ENCODE assay signal across 21 cellular contexts in genomic region chr2:37944268-37944667, GRCh38. TPM values are rescaled to one million over a fixed set of nuclear protein-coding genes. Genes with fewer than 3 reads are reported as not detected.
DNase-seq lines count a peak whose midpoint lies in the region; ATAC-seq, FAIRE-seq and TF ChIP-seq lines count a peak whose summit lies in the region.
"Had no signal": no experiment of that assay in that cellular context is flagged by ENCODE, and none has a peak within 500 bp of the region (broad histone marks: within the 10 kb centered on the region; RNA-seq: fewer than 3 reads in every experiment).

No MANE protein-coding gene starts in this region.

- H3K4me1 ChIP-seq in HepG2 (ENCODE audit: insufficient read depth, low read length) (peaks cover 7% of the 10 kb centered on the region; the same call in 1 of the 2 replicates), right lobe of liver (no peaks in the 10 kb centered on the region), GM12878 (ENCODE audit: control insufficient read depth, insufficient read depth, low read length) (no peaks in the 10 kb centered on the region)
- H3K4me1 ChIP-seq: BE2C, Caco-2 had no signal

- intact Hi-C loops in HepG2 (cut with micrococcal nuclease; ENCODE audit: unreplicated experiment) (no loop called here), right lobe of liver (cut with DNase I) (no loop called here), GM12878 (cut with micrococcal nuclease; ENCODE audit: unreplicated experiment) (no loop called here)

- H3K27me3 ChIP-seq in HepG2 (ENCODE audit: control insufficient read depth in 1 of 2, insufficient read depth in 2 of 2, low read length in 2 of 2) (no peaks in the 10 kb centered on the region), right lobe of liver (no peaks in the 10 kb centered on the region), GM12878 (replicated peaks in 1 of 2; ENCODE audit: control insufficient read depth in 2 of 2, insufficient read depth in 2 of 2, low read length in 1 of 2) (no peaks in the 10 kb centered on the region)
- H3K27me3 ChIP-seq: BE2C, BLaER1 had no signal

- no peak overlapping the region for H3K4me3 Mint-ChIP-seq in nephron progenitor cell
- H3K4me3 Mint-ChIP-seq: CD4-positive, alpha-beta T cell; CD8-positive, alpha-beta T cell had no signal

- FAIRE-seq in HepG2 (lab: Jason Lieb, UNC) (no peak), GM12878 (lab: Jason Lieb, UNC) (no peak)
- FAIRE-seq: A204.1, D721Med, G401.6, GM18507 had no signal

- DNase-seq in HepG2 (ENCODE audit: low spot score): no peak
- DNase-seq in right lobe of liver: no peak
- DNase-seq in GM12878 (ENCODE audit: low read depth, low spot score): no peak
- DNase-seq in nephron progenitor cell: no peak
- DNase-seq: 8988T; ACHN; BE2C; C1 segment of cervical spinal cord; Caco-2; Calu3; CD4-positive, alpha-beta T cell; CD8-positive, alpha-beta T cell; DMS79 treated with DMSO at 0.1 percent for 48 hours; GF-D8 had no signal

- H2AFZ ChIP-seq in HepG2 (ENCODE audit: low read length): no peak overlapping the region
- H2AFZ ChIP-seq in GM12878 (ENCODE audit: control insufficient read depth, low read depth, low read length): no peak overlapping the region

- TF ChIP-seq EP300 in HepG2 (IDR thresholded peaks at IDR 0.05; ENCODE audit: low read depth in 2 of 2, low read length in 2 of 2) (no peak), HepG2 (CRISPR knock-in tag; IDR thresholded peaks at IDR 0.05; ENCODE audit: borderline replicate concordance) (no peak), GM12878 (IDR thresholded peaks at IDR 0.05; ENCODE audit: borderline replicate concordance in 1 of 2, control insufficient read depth in 1 of 2, low read depth in 2 of 2, low read length in 2 of 2) (no peak)

- H3K9ac ChIP-seq in HepG2 (ENCODE audit: insufficient read depth, low read depth, low read length) (no peak overlapping the region), GM12878 (ENCODE audit: control insufficient read depth, insufficient read depth, low read length) (no peak overlapping the region)
- H3K9ac ChIP-seq: BLaER1 had no signal

- TF ChIP-seq CTCF in HepG2 (CRISPR knock-in tag; IDR thresholded peaks at IDR 0.05) (no peak), right lobe of liver (IDR thresholded peaks at IDR 0.05) (no peak), GM12878 (IDR thresholded peaks at IDR 0.05 in 2 of 3, conservative IDR thresholded peaks at IDR 0.05 in 1 of 3; ENCODE audit: control insufficient read depth in 2 of 3, extremely low read depth in 1 of 3, insufficient read depth in 1 of 3, low read depth in 3 of 3, low read length in 3 of 3) (no peak), nephron progenitor cell (IDR thresholded peaks at IDR 0.05) (no peak)

- H3K27ac ChIP-seq in HepG2 (ENCODE audit: extremely low read length, insufficient read depth, low read length): no peak overlapping the region
- no peak overlapping the region for H3K27ac ChIP-seq in right lobe of liver
- H3K27ac ChIP-seq in GM12878 (ENCODE audit: control insufficient read depth, insufficient read depth): no peak overlapping the region
- H3K27ac ChIP-seq: BLaER1 had no signal

- H3K36me3 ChIP-seq in HepG2 (replicated peaks in 1 of 2; ENCODE audit: control insufficient read depth in 1 of 2, insufficient read depth in 2 of 2, low read length in 2 of 2) (no peaks in the 10 kb centered on the region), right lobe of liver (no peaks in the 10 kb centered on the region), GM12878 (ENCODE audit: control insufficient read depth in 2 of 2, insufficient read depth in 2 of 2, low read length in 1 of 2) (no peaks in the 10 kb centered on the region)
- H3K36me3 ChIP-seq: BE2C had no signal

- peaks cover 6% of the 10 kb centered on the region; the same call in 1 of the 2 replicates for H3K9me3 ChIP-seq in HepG2 (ENCODE audit: low read length)
- H3K9me3 ChIP-seq in right lobe of liver: no peaks in the 10 kb centered on the region
- peaks cover 6% of the 10 kb centered on the region; the same call in 2 of the 3 replicates for H3K9me3 ChIP-seq in GM12878 (replicated peaks; ENCODE audit: control insufficient read depth, insufficient read depth, low read length)
- H3K9me3 ChIP-seq: BE2C had no signal

- in situ Hi-C loops in HepG2 (cut with HindIII; ENCODE audit: extremely low pct_ligation_motif_present, low pct_unique_long_range_greater_than_20kb): no loop called here
- in situ Hi-C loops in GM12878 (cut with MboI): no loop called here

- H3K4me2 ChIP-seq in HepG2 (ENCODE audit: low read depth, low read length): no peak overlapping the region
- no peak overlapping the region for H3K4me2 ChIP-seq in GM12878 (ENCODE audit: control insufficient read depth, insufficient read depth)
- H3K4me2 ChIP-seq: BLaER1 had no signal

- TF ChIP-seq POLR2A in HepG2 (IDR thresholded peaks at IDR 0.05; ENCODE audit: insufficient read depth in 1 of 2, low read depth in 2 of 2, low read length in 2 of 2) (no peak), right lobe of liver (IDR thresholded peaks at IDR 0.05) (no peak), GM12878 (IDR thresholded peaks at IDR 0.05; ENCODE audit: low read depth, low read length) (no peak)

- H3K36me3 Mint-ChIP-seq in nephron progenitor cell (ENCODE audit: low read depth): peaks cover 15% of the 10 kb centered on the region

- POLR2A ChIA-PET in HepG2 (lab: Yijun Ruan, JAX): no interaction called here
- POLR2A ChIA-PET in GM12878 (lab: Charles Lee): no interaction called here

- no TSS peak for BruUV-seq in HepG2 (replicated peaks; lab: Mats Ljungman, UMichigan)
- no TSS peak for BruUV-seq in GM12878 (replicated peaks; lab: Mats Ljungman, UMichigan)

- WGBS in HepG2 (ENCODE audit: low lambda C conversion rate): 96% methylated on average over 2 of the region's 2 CpGs
- WGBS in right lobe of liver (ENCODE audit: insufficient coverage, low coverage, low lambda C conversion rate, missing lambda C conversion rate): 95% methylated on average over 2 of the region's 2 CpGs
- WGBS in GM12878 (ENCODE audit: insufficient coverage, insufficient replicate concordance, low lambda C conversion rate, missing lambda C conversion rate): 96% methylated on average over 2 of the region's 2 CpGs

- ATAC-seq in HepG2: no peak
- ATAC-seq in right lobe of liver: no peak
- no peak for ATAC-seq in GM12878
- no peak for ATAC-seq in HG02763 (IDR thresholded peaks at IDR 0.05; ENCODE audit: unreplicated experiment)
- no peak for ATAC-seq in GM19328 (IDR thresholded peaks at IDR 0.05; ENCODE audit: unreplicated experiment)
- ATAC-seq: CD8-positive, alpha-beta T cell had no signal

- SMC1A ChIA-PET in GM12878 (lab: Charles Lee; ENCODE audit: uncharacterized antibody, unreplicated experiment): no interaction called here

- H3K27me3 Mint-ChIP-seq in nephron progenitor cell (ENCODE audit: low read depth, poor library complexity): no peaks in the 10 kb centered on the region
- H3K27me3 Mint-ChIP-seq: CD4-positive, alpha-beta T cell had no signal

- RAD21 ChIA-PET in GM12878 (lab: Charles Lee; ENCODE audit: unreplicated experiment): no interaction called here

- no peaks in the 10 kb centered on the region for H3K79me2 ChIP-seq in HepG2 (ENCODE audit: insufficient read depth, low read length)
- no peaks in the 10 kb centered on the region for H3K79me2 ChIP-seq in GM12878 (ENCODE audit: control insufficient read depth, insufficient read depth, low read length)

- H4K20me1 ChIP-seq in HepG2 (ENCODE audit: insufficient read depth, low read length) (no peaks in the 10 kb centered on the region), GM12878 (ENCODE audit: control insufficient read depth, insufficient read depth) (no peaks in the 10 kb centered on the region)
- H4K20me1 ChIP-seq: BLaER1 had no signal

- no peak for TF ChIP-seq RAD21 in HepG2 (CRISPR knock-in tag; IDR thresholded peaks at IDR 0.05)
- no peak for TF ChIP-seq RAD21 in GM12878 (IDR thresholded peaks at IDR 0.05; ENCODE audit: insufficient read depth, low read depth, low read length)

- peaks cover 18% of the 10 kb centered on the region for H3K9me3 Mint-ChIP-seq in nephron progenitor cell

- H3K4me3 ChIP-seq in HepG2 (replicated peaks in 1 of 3; ENCODE audit: insufficient read depth in 1 of 3, low read depth in 2 of 3, low read length in 3 of 3) (no peak overlapping the region), right lobe of liver (no peak overlapping the region), GM12878 (no peak overlapping the region)
- H3K4me3 ChIP-seq: BLaER1 had no signal

- H3K4me1 Mint-ChIP-seq in nephron progenitor cell: peaks cover 6% of the 10 kb centered on the region

- peak overlapping the region; percentile 0 for H3K27ac Mint-ChIP-seq in nephron progenitor cell
- H3K27ac Mint-ChIP-seq: CD4-positive, alpha-beta T cell; CD8-positive, alpha-beta T cell had no signal

- CTCF ChIA-PET in HepG2 (lab: Yijun Ruan, JAX; ENCODE audit: low intra/inter-chr PET ratio, low total read pairs) (no interaction called here), GM12878 (lab: Yijun Ruan, JAX) (no interaction called here)

RNA-seq across cellular contexts. Expression of gene RMDN2, which starts 19.2 kb away (rescaled TPM):
- 4.7 and 8.9 TPM in 2 replicates for total RNA-seq in HepG2 (2016; rRNA removed; fragmentation: Illumina TruSeq; extraction: Trizol)
- total RNA-seq in HepG2 (2016; cell fraction: cytosol; rRNA removed; fragmentation: Illumina TruSeq; extraction: Trizol; ENCODE audit: low read depth): 15.2 and 18.1 TPM in 2 replicates
- total RNA-seq in HepG2 (2016; cell fraction: insoluble cytoplasmic fraction; rRNA removed; fragmentation: Illumina TruSeq; extraction: Trizol): 5.3 and 9.6 TPM in 2 replicates
- 6.2 and 8.7 TPM in 2 replicates for total RNA-seq in HepG2 (2016; cell fraction: membrane; rRNA removed; fragmentation: Illumina TruSeq; extraction: Trizol)
- total RNA-seq in HepG2 (2016; cell fraction: nucleus; rRNA removed; fragmentation: Illumina TruSeq; extraction: Trizol): 19.6 and 19.9 TPM in 2 replicates
- polyA plus RNA-seq in HepG2 (2011; rRNA removed): 1.9 and 2.3 TPM in 2 replicates
- 0.59 and 0.99 TPM in 2 replicates for polyA plus RNA-seq in HepG2 (2011; cell fraction: cytosol; rRNA removed)
- 1.8 and 2.1 TPM in 2 replicates for polyA plus RNA-seq in HepG2 (2011; cell fraction: nucleus; rRNA removed)
- 2.1 and 2.7 TPM in 2 replicates for polyA plus RNA-seq in HepG2 (2012)
- polyA plus RNA-seq in HepG2 (2016; cell fraction: cytosol; fragmentation: Illumina TruSeq; extraction: Trizol; ENCODE audit: low read depth): 0.79 and 0.85 TPM in 2 replicates
- polyA plus RNA-seq in HepG2 (2016; cell fraction: insoluble cytoplasmic fraction; fragmentation: Illumina TruSeq; extraction: Trizol; ENCODE audit: low read depth): 3.2 and 3.5 TPM in 2 replicates
- polyA plus RNA-seq in HepG2 (2016; cell fraction: membrane; fragmentation: Illumina TruSeq; extraction: Trizol; ENCODE audit: low read depth): 1.1 and 1.6 TPM in 2 replicates
- 16.4 and 18.5 TPM in 2 replicates for polyA plus RNA-seq in HepG2 (2016; cell fraction: nucleus; fragmentation: Illumina TruSeq; extraction: Trizol; ENCODE audit: insufficient read depth, low read depth)
- polyA minus RNA-seq in HepG2 (2011; rRNA and poly(A)+ RNA removed; ENCODE audit: low replicate concordance): 0.40 and 0.84 TPM in 2 replicates
- polyA minus RNA-seq in HepG2 (2011; cell fraction: cytosol; rRNA and poly(A)+ RNA removed): 1.8 and 2.2 TPM in 2 replicates
- 13.8 and 14.3 TPM in 2 replicates for polyA minus RNA-seq in HepG2 (2011; cell fraction: nucleus; rRNA and poly(A)+ RNA removed)
- 10 to 100 TPM in 5 of 6 experiments, 1 to 10 TPM in 1; 8.8 to 18.5 (median 15.7) TPM for total RNA-seq in right lobe of liver
- total RNA-seq in GM12878 (2013; cell fraction: nucleolus; rRNA removed): 68.2 and 74.3 TPM in 2 replicates
- 7.8 and 8.7 TPM in 2 replicates for total RNA-seq in GM12878 (2014; rRNA removed)
- 11.7 and 12.4 TPM in 2 replicates for total RNA-seq in GM12878 (2014; rRNA removed; fragmentation: Illumina TruSeq; extraction: Trizol)
- 7.3 and 9.3 TPM in 2 replicates for total RNA-seq in GM12878 (2021)
- 4.2 TPM for polyA plus RNA-seq in GM12878 (2011; ENCODE audit: low read depth)
- 2.6 and 4.0 TPM in 2 replicates for polyA plus RNA-seq in GM12878 (2011; rRNA removed)
- polyA plus RNA-seq in GM12878 (2011; cell fraction: cytosol; rRNA removed): 0.52 and 0.55 TPM in 2 replicates
- polyA plus RNA-seq in GM12878 (2011; cell fraction: nucleus; rRNA removed): 2.0 and 2.6 TPM in 2 replicates
- 4.8 and 6.8 TPM in 2 replicates for polyA plus RNA-seq in GM12878 (2012)
- 11.1 and 15.6 TPM in 2 replicates for polyA plus RNA-seq in GM12878 (2014; fragmentation: Illumina TruSeq; extraction: Trizol)
- 1 to 10 TPM; 6.6 to 9.1 TPM for polyA plus RNA-seq in GM12878 (2014; fragmentation: Nextera tagmentation; extraction: Ambion mirVana)
- 5.8 and 7.5 TPM in 2 replicates for polyA plus RNA-seq in GM12878 (2014; rRNA removed)
- 10 to 100 TPM; 11.3 to 11.4 TPM for polyA plus RNA-seq in GM12878 (2016; fragmentation: Nextera tagmentation; extraction: Ambion mirVana)
- 1.6 and 1.7 TPM in 2 replicates for polyA minus RNA-seq in GM12878 (2011; rRNA and poly(A)+ RNA removed)
- 1.1 and 1.5 TPM in 2 replicates for polyA minus RNA-seq in GM12878 (2011; cell fraction: cytosol; rRNA and poly(A)+ RNA removed)
- 2.3 and 4.8 TPM in 2 replicates for polyA minus RNA-seq in GM12878 (2011; cell fraction: nucleus; rRNA and poly(A)+ RNA removed)
